In genomic region chr4:75714681-75715080, GRCh38 we compare ENCODE assay signal across 1 cellular context.
TF ChIP-seq lines count a peak whose summit lies in the region.

No MANE protein-coding gene starts in this region.

TF ChIP-seq in IMR-90, 13 proteins besides CTCF, POLR2A, EP300 and RAD21 (continued from another document):
- TF ChIP-seq USF2 (IDR thresholded peaks at IDR 0.05; ENCODE audit: low read depth, low read length) (no peak), CEBPB (IDR thresholded peaks at IDR 0.05; ENCODE audit: low read depth, low read length) (no peak), MXI1 (IDR thresholded peaks at IDR 0.05; ENCODE audit: borderline replicate concordance, low read depth, low read length) (no peak), MAFK (IDR thresholded peaks at IDR 0.05; ENCODE audit: low read depth, low read length) (no peak), BHLHE40 (IDR thresholded peaks at IDR 0.05; ENCODE audit: low read depth, low read length) (no peak), MAZ (IDR thresholded peaks at IDR 0.05; ENCODE audit: borderline replicate concordance, low read depth, low read length) (no peak), CHD1 (IDR thresholded peaks at IDR 0.05; ENCODE audit: low read depth, low read length) (no peak)
TF ChIP-seq in IMR-90: peak in this region for 0.
